9 cellular contexts compared by ENCODE assay signal in the genomic region with DNA sequence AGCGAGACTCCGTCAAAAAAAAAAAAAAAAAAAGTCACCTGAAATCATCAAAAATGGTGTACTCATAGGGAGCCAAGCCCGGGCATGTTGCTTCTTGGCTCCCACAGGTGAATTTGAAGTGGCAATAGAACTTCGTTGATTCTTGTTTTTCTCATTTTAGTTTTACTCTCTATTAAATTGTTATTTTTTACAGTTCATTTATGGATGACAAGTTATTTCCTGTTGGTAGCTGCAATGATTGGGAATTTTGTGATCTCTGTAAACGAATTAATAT. TPM values are rescaled to one million over a fixed set of nuclear protein-coding genes. Genes with fewer than 3 reads are reported as not detected.
DNase-seq lines count a peak whose midpoint lies in the region; ATAC-seq and TF ChIP-seq lines count a peak whose summit lies in the region.
"Had no signal": no experiment of that assay in that cellular context is flagged by ENCODE, and none has a peak within 500 bp of the region (broad histone marks: within the 10 kb centered on the region; RNA-seq: fewer than 3 reads in every experiment).

No MANE protein-coding gene starts in this region.

- no peak for TF ChIP-seq CTCF in activated CD8-positive, alpha-beta T cell treated with anti-CD3 and anti-CD28 coated beads for 36 hours (IDR thresholded peaks at IDR 0.05)

- no peaks in the 10 kb centered on the region for H3K9me3 Mint-ChIP-seq in activated T-cell treated with anti-CD3 and anti-CD28 coated beads, Interleukin-2, amount 50 U/mL, for 72 hours
- no peaks in the 10 kb centered on the region for H3K9me3 Mint-ChIP-seq in activated CD8-positive, alpha-beta T cell treated with anti-CD3 and anti-CD28 coated beads for 36 hours
- no peaks in the 10 kb centered on the region for H3K9me3 Mint-ChIP-seq in immature natural killer cell

- POLR2A ChIA-PET in activated CD8-positive, alpha-beta T cell treated with anti-CD3 and anti-CD28 coated beads for 36 hours (lab: Charles Lee) = interaction anchor here (0.9 to 1.9 kb wide), 6 partner anchors 10 to 232 kb away, joined by 3 to 7 read pairs (median 4); partner anchors contain the start of genes INTS13, MED21 and STK38L

- H3K27me3 Mint-ChIP-seq in activated T-cell treated with anti-CD3 and anti-CD28 coated beads, Interleukin-2, amount 50 U/mL, for 72 hours (ENCODE audit: low read depth) = no peaks in the 10 kb centered on the region
- no peaks in the 10 kb centered on the region for H3K27me3 Mint-ChIP-seq in activated CD8-positive, alpha-beta T cell treated with anti-CD3 and anti-CD28 coated beads for 36 hours
- peaks cover 0 to 5% (median 2%) of the 10 kb centered on the region in 3 donors for H3K27me3 Mint-ChIP-seq in immature natural killer cell (ENCODE audit: low read depth in 3 of 3)

- no peaks in the 10 kb centered on the region for H3K27me3 ChIP-seq in thymus (ENCODE audit: control insufficient read depth, insufficient read depth)

- H3K9me3 ChIP-seq in thymus (ENCODE audit: control insufficient read depth) = no peaks in the 10 kb centered on the region

- peak overlapping the region; percentile 61 for H3K4me3 ChIP-seq in thymus (ENCODE audit: low read length)

- H3K27ac Mint-ChIP-seq in activated T-cell treated with anti-CD3 and anti-CD28 coated beads, Interleukin-2, amount 50 U/mL, for 72 hours = peak overlapping the region; percentile 70
- H3K27ac Mint-ChIP-seq in activated CD8-positive, alpha-beta T cell treated with anti-CD3 and anti-CD28 coated beads for 36 hours = no peak overlapping the region
- peak overlapping the region in 3 of 6 donors; percentile 10 to 98 (median 97) for H3K27ac Mint-ChIP-seq in immature natural killer cell

- no peak for DNase-seq in activated T-cell treated with anti-CD3 and anti-CD28 coated beads, Interleukin-2, amount 50 U/mL, for 72 hours
- DNase-seq in activated T-cell treated with anti-CD3 and anti-CD28 coated beads, Interleukin-2, amount 50 U/mL, for 48 hours = no peak
- no peak for DNase-seq in activated CD8-positive, alpha-beta T cell treated with anti-CD3 and anti-CD28 coated beads for 36 hours
- no peak for DNase-seq in immature natural killer cell
- no peak for DNase-seq in stimulated activated CD4-positive, alpha-beta T cell treated with anti-CD3 and anti-CD28 coated beads, Interleukin-2, amount 100 ng/mL, for 48 hours
- DNase-seq in activated CD8-positive, alpha-beta memory T cell treated with anti-CD3 and anti-CD28 coated beads for 24 hours = no peak
- DNase-seq: activated naive CD4-positive, alpha-beta T cell had no signal

- WGBS in thymus = 40% methylated on average over 5 of the region's 5 CpGs

- peak overlapping the region; percentile 88 to 89 for H3K4me3 Mint-ChIP-seq in activated T-cell treated with anti-CD3 and anti-CD28 coated beads, Interleukin-2, amount 50 U/mL, for 72 hours
- H3K4me3 Mint-ChIP-seq in activated CD8-positive, alpha-beta T cell treated with anti-CD3 and anti-CD28 coated beads for 36 hours = peak overlapping the region; percentile 91
- H3K4me3 Mint-ChIP-seq in immature natural killer cell = peak overlapping the region; percentile 91 to 97 (median 94)

- H3K4me1 Mint-ChIP-seq in activated T-cell treated with anti-CD3 and anti-CD28 coated beads, Interleukin-2, amount 50 U/mL, for 72 hours (ENCODE audit: low read depth) = peaks cover 72% of the 10 kb centered on the region
- peaks cover 50% of the 10 kb centered on the region for H3K4me1 Mint-ChIP-seq in activated CD8-positive, alpha-beta T cell treated with anti-CD3 and anti-CD28 coated beads for 36 hours (ENCODE audit: low read depth)
- peaks cover 43 to 66% of the 10 kb centered on the region in 2 donors for H3K4me1 Mint-ChIP-seq in immature natural killer cell

- no peak for ATAC-seq in activated T-cell treated with anti-CD3 and anti-CD28 coated beads, Interleukin-2, amount 50 U/mL, for 72 hours (replicated peaks in 1 of 2)
- ATAC-seq in activated CD8-positive, alpha-beta T cell treated with anti-CD3 and anti-CD28 coated beads for 36 hours = no peak
- no peak for ATAC-seq in GM21825 (IDR thresholded peaks at IDR 0.05; ENCODE audit: unreplicated experiment)

- CTCF ChIA-PET in activated CD8-positive, alpha-beta T cell treated with anti-CD3 and anti-CD28 coated beads for 36 hours (lab: Charles Lee) = interaction anchor here (1.1 to 7.0 kb wide), 9 partner anchors 8 to 291 kb away, joined by 3 to 81 read pairs (median 4); partner anchors contain the start of genes FGFR1OP2 and ITPR2

- peaks cover 0 to 5% of the 10 kb centered on the region in 2 donors for H3K36me3 Mint-ChIP-seq in activated T-cell treated with anti-CD3 and anti-CD28 coated beads, Interleukin-2, amount 50 U/mL, for 72 hours (ENCODE audit: insufficient read depth in 2 of 2)
- peaks cover 14% of the 10 kb centered on the region for H3K36me3 Mint-ChIP-seq in activated CD8-positive, alpha-beta T cell treated with anti-CD3 and anti-CD28 coated beads for 36 hours (ENCODE audit: low read depth)
- peaks cover 0 to 8% (median 0%) of the 10 kb centered on the region in 3 donors for H3K36me3 Mint-ChIP-seq in immature natural killer cell

- H3K27ac ChIP-seq in thymus (ENCODE audit: low read depth) = no peak overlapping the region

- H3K4me1 ChIP-seq in thymus (ENCODE audit: control insufficient read depth, insufficient read depth, low read length) = peaks cover 26% of the 10 kb centered on the region

- intact Hi-C loops in activated CD8-positive, alpha-beta T cell treated with anti-CD3 and anti-CD28 coated beads for 36 hours (cut with micrococcal nuclease) = loop anchor here (10.0 kb wide), 2 partner anchors 132 to 232 kb away; partner anchors contain the start of gene STK38L

- H3K36me3 ChIP-seq in thymus (ENCODE audit: control insufficient read depth, insufficient read depth) = no peaks in the 10 kb centered on the region

RNA-seq across cellular contexts. Expression of gene TM7SF3, which starts 1.3 kb away (rescaled TPM):
- 10 to 100 TPM; 45.4 to 71.0 TPM for total RNA-seq in activated T-cell treated with anti-CD3 and anti-CD28 coated beads, Interleukin-2, amount 50 U/mL, for 72 hours
- total RNA-seq in activated CD8-positive, alpha-beta T cell treated with anti-CD3 and anti-CD28 coated beads for 36 hours = 10 to 100 TPM; 36.7 to 37.6 TPM
- 100 to 1,000 TPM in 1 of 3 donors, 10 to 100 TPM in 2; 76.1 to 109 (median 78.1) TPM for polyA plus RNA-seq in immature natural killer cell
- 38.0 TPM for polyA plus RNA-seq in thymus

RNA-seq across cellular contexts. Expression of gene MED21, which starts 9.4 kb away (rescaled TPM):
- 10 to 100 TPM; 40.9 to 48.9 TPM for total RNA-seq in activated T-cell treated with anti-CD3 and anti-CD28 coated beads, Interleukin-2, amount 50 U/mL, for 72 hours
- total RNA-seq in activated CD8-positive, alpha-beta T cell treated with anti-CD3 and anti-CD28 coated beads for 36 hours = 10 to 100 TPM; 30.4 to 30.6 TPM
- polyA plus RNA-seq in immature natural killer cell (10 to 100 TPM; 12.5 to 20.2 (median 18.8) TPM), thymus (37.7 TPM)
